Comparison of ENCODE assay signal across 23 cellular contexts in genomic region chr4:110007217-110007616, GRCh38.
"Had no signal": no experiment of that assay in that cellular context is flagged by ENCODE, and none has a peak within 500 bp of the region (broad histone marks: within the 10 kb centered on the region; RNA-seq: fewer than 3 reads in every experiment).

No MANE protein-coding gene starts in this region.

- H3K27me3 ChIP-seq: ascending aorta, body of pancreas, Peyer's patch, SJSA1 had no signal

- H3K9me3 ChIP-seq: ascending aorta, body of pancreas, Peyer's patch, SJSA1 had no signal

- H3K27ac ChIP-seq: ascending aorta, body of pancreas, Peyer's patch, SJSA1 had no signal

- H3K4me1 ChIP-seq: ascending aorta, body of pancreas, Peyer's patch, SJSA1 had no signal

- H3K4me3 ChIP-seq: ascending aorta, body of pancreas, Peyer's patch, SJSA1 had no signal

- H3K36me3 ChIP-seq: ascending aorta, Peyer's patch had no signal

- DNase-seq: activated CD4-positive, alpha-beta T cell treated with anti-CD3 and anti-CD28 coated beads, Interleukin-2, amount 10 ng/mL, durations not matched to agents 24 days and 14 days; activated CD4-positive, alpha-beta T cell treated with anti-CD3 and anti-CD28 coated beads, Interleukin-2, amount 50 U/mL, for 48 hours; activated CD4-positive, CD25-positive, alpha-beta regulatory T cell treated with anti-CD3 and anti-CD28 coated beads, Interleukin-2, amount 50 U/mL, for 72 hours; activated CD8-positive, alpha-beta memory T cell treated with anti-CD3 and anti-CD28 coated beads, Interleukin-2, amount 10 ng/mL, durations not matched to agents 7 days and 5 days; activated effector memory CD4-positive, alpha-beta T cell treated with Interleukin-2 at 50 U/mL for 16 hours; activated naive CD4-positive, alpha-beta T cell treated with Interleukin-2 at 50 U/mL for 16 hours; activated naive CD8-positive, alpha-beta T cell treated with anti-CD3 and anti-CD28 coated beads, Interleukin-2, amount 50 U/mL, for 24 hours; activated T-cell treated with anti-CD3 and anti-CD28 coated beads, Interleukin-2, amount 50 U/mL, for 24 hours; amniotic stem cell; body of pancreas; Karpas-422; MM.1S; NCI-H1105; NCI-H1436; NCI-H1694 treated with DMSO at 0.1 percent for 48 hours; NCI-H2029 treated with DMSO at 0.1 percent for 48 hours; NCI-H524; Peyer's patch; SHP77; SW 1271 had no signal

- FAIRE-seq: bronchial epithelial cell had no signal
